24 cellular contexts compared by ENCODE assay signal in genomic region chr7:127941471-127941870, GRCh38.
"Had no signal": no experiment of that assay in that cellular context is flagged by ENCODE, and none has a peak within 500 bp of the region (broad histone marks: within the 10 kb centered on the region; RNA-seq: fewer than 3 reads in every experiment).

No MANE protein-coding gene starts in this region.

- H3K27ac Mint-ChIP-seq: naive thymus-derived CD4-positive, alpha-beta T cell; natural killer cell treated with Interleukin-12 subunit alpha and Interleukin-12 subunit beta and Interleukin-15 and Interleukin-18, amount 100 ng/mL, for 72 hours; stimulated activated naive B cell treated with anti-CD40 and anti-IgM and Interleukin-4, amounts not matched to agents 10 μg/mL and 1 μg/mL and 100 μg/mL, for 72 hours had no signal

- H3K4me3 ChIP-seq: hepatocyte, left ventricle myocardium inferior, lung, mucosa of descending colon, right atrium auricular region, right lobe of liver, skin epidermis, stomach, suprapubic skin, thoracic aorta, tibial artery, upper lobe of right lung, uterus had no signal

- H3K4me3 Mint-ChIP-seq: naive thymus-derived CD4-positive, alpha-beta T cell; natural killer cell treated with Interleukin-12 subunit alpha and Interleukin-12 subunit beta and Interleukin-15 and Interleukin-18, amount 100 ng/mL, for 72 hours; stimulated activated naive B cell treated with anti-CD40 and anti-IgM and Interleukin-4, amounts not matched to agents 10 μg/mL and 1 μg/mL and 100 μg/mL, for 72 hours had no signal

- H2AFZ ChIP-seq: hepatocyte, parathyroid adenoma had no signal

- H3K27ac ChIP-seq: hepatocyte, left ventricle myocardium inferior, parathyroid adenoma, right atrium auricular region, right lobe of liver, stomach, suprapubic skin, thoracic aorta, tibial artery, upper lobe of right lung, uterus had no signal

- H3K4me2 ChIP-seq: hepatocyte had no signal

- H3K36me3 Mint-ChIP-seq: natural killer cell treated with Interleukin-12 subunit alpha and Interleukin-12 subunit beta and Interleukin-15 and Interleukin-18, amount 100 ng/mL, for 72 hours had no signal

- H3K9ac ChIP-seq: parathyroid adenoma had no signal

- H3K9me3 Mint-ChIP-seq: naive thymus-derived CD4-positive, alpha-beta T cell; natural killer cell treated with Interleukin-12 subunit alpha and Interleukin-12 subunit beta and Interleukin-15 and Interleukin-18, amount 100 ng/mL, for 72 hours; stimulated activated naive B cell treated with anti-CD40 and anti-IgM and Interleukin-4, amounts not matched to agents 10 μg/mL and 1 μg/mL and 100 μg/mL, for 72 hours had no signal

- H3K27me3 ChIP-seq: hepatocyte, right atrium auricular region, right lobe of liver, stomach, suprapubic skin, tibial artery, upper lobe of right lung, uterus had no signal

- H3K36me3 ChIP-seq: left ventricle myocardium inferior, right atrium auricular region, suprapubic skin, thoracic aorta, tibial artery, upper lobe of right lung, uterus had no signal

- H3K4me1 ChIP-seq: parathyroid adenoma, right lobe of liver, suprapubic skin, upper lobe of right lung, uterus had no signal

- ATAC-seq: mucosa of descending colon; naive thymus-derived CD4-positive, alpha-beta T cell; natural killer cell treated with Interleukin-12 subunit alpha and Interleukin-12 subunit beta and Interleukin-15 and Interleukin-18, amount 100 ng/mL, for 72 hours; right lobe of liver; stimulated activated naive B cell treated with anti-CD40 and anti-IgM and Interleukin-4, amounts not matched to agents 10 μg/mL and 1 μg/mL and 100 μg/mL, for 72 hours; stimulated activated naive CD8-positive, alpha-beta T cell treated with anti-CD3 and anti-CD28 coated beads, Interleukin-15, Interleukin-2, amounts not matched to agents 100 U/mL and 50 U/mL, for 24 hours had no signal

- H3K9me3 ChIP-seq: left ventricle myocardium inferior, mucosa of descending colon, right atrium auricular region, right lobe of liver, stomach, suprapubic skin, thoracic aorta, tibial artery, upper lobe of right lung, uterus had no signal

- H3K27me3 Mint-ChIP-seq: naive thymus-derived CD4-positive, alpha-beta T cell; natural killer cell treated with Interleukin-12 subunit alpha and Interleukin-12 subunit beta and Interleukin-15 and Interleukin-18, amount 100 ng/mL, for 72 hours; stimulated activated naive B cell treated with anti-CD40 and anti-IgM and Interleukin-4, amounts not matched to agents 10 μg/mL and 1 μg/mL and 100 μg/mL, for 72 hours had no signal

- DNase-seq: islet precursor cell; left ventricle myocardium inferior; mucosa of descending colon; naive thymus-derived CD4-positive, alpha-beta T cell; right lobe of liver; stimulated activated CD4-positive, alpha-beta T cell treated with anti-CD3 and anti-CD28 coated beads, Interleukin-12 subunit alpha, Interleukin-12 subunit beta, amount 100 ng/mL, for 4 hours; stimulated activated CD4-positive, alpha-beta T cell treated with anti-CD3 and anti-CD28 coated beads, Interleukin-15, amount 100 ng/mL, for 24 hours; stimulated activated CD4-positive, alpha-beta T cell treated with anti-CD3 and anti-CD28 coated beads, Interleukin-2, amount 100 ng/mL, for 24 hours; stimulated activated CD4-positive, alpha-beta T cell treated with anti-CD3 and anti-CD28 coated beads, Interleukin-4, amount 100 ng/mL, for 1 hour; stimulated activated naive B cell treated with anti-CD40 and anti-IgM and Interleukin-4, amounts not matched to agents 10 μg/mL and 1 μg/mL and 100 μg/mL, for 72 hours; stimulated activated naive CD8-positive, alpha-beta T cell treated with anti-CD3 and anti-CD28 coated beads, Interleukin-15, Interleukin-2, amounts not matched to agents 100 U/mL and 50 U/mL, for 24 hours; stomach; tibial artery; trophoblast cell; upper lobe of right lung; uterus had no signal
